In genomic region chr2:96538487-96539214, GRCh38 we compare ENCODE assay signal across 9 cellular contexts. TPM values are rescaled to one million over a fixed set of nuclear protein-coding genes. Genes with fewer than 3 reads are reported as not detected.
DNase-seq lines count a peak whose midpoint lies in the region; ATAC-seq and TF ChIP-seq lines count a peak whose summit lies in the region.
"Had no signal": no experiment of that assay in that cellular context is flagged by ENCODE, and none has a peak within 500 bp of the region (broad histone marks: within the 10 kb centered on the region; RNA-seq: fewer than 3 reads in every experiment).

No MANE protein-coding gene starts in this region.

- H3K4me3 ChIP-seq in AG04449 (ENCODE audit: low read depth, low read length) (peak overlapping the region; percentile 18), NB4 (ENCODE audit: low read depth, low read length) (peak overlapping the region; percentile 65), cardiac muscle cell (peak overlapping the region; percentile 94), tibial nerve (peak overlapping the region; percentile 89 to 100 (median 96))

- peak overlapping the region; percentile 69 for H3K4me3 Mint-ChIP-seq in progenitor cell of endocrine pancreas (ENCODE audit: low read depth)

- no peak for DNase-seq in AG04449 (ENCODE audit: low read depth, low spot score)
- DNase-seq in NB4 (ENCODE audit: low read depth): peak; percentile 46
- peak; percentile 81 for DNase-seq in activated gamma-delta T cell (lab: John Stamatoyannopoulos, UW)
- DNase-seq in cardiac muscle cell (ENCODE audit: low read depth in 1 of 2, low spot score in 1 of 2): peak; percentile 40 to 59
- no peak for DNase-seq in progenitor cell of endocrine pancreas (ENCODE audit: low spot score, unreplicated experiment)
- peak; percentile 86 to 88 for DNase-seq in tibial nerve (ENCODE audit: low spot score in 2 of 2)

- POLR2A ChIA-PET in AG04449 (lab: Yijun Ruan, JAX): interaction anchor here (1.1 kb wide), 1 partner anchor 9 kb away, joined by 4 read pairs; no protein-coding TSS in a partner anchor

- H3K9me3 Mint-ChIP-seq in progenitor cell of endocrine pancreas (ENCODE audit: low read depth): no peaks in the 10 kb centered on the region

- ATAC-seq in HG02588 (IDR thresholded peaks at IDR 0.05; ENCODE audit: unreplicated experiment) (no peak), HG02610 (IDR thresholded peaks at IDR 0.05; ENCODE audit: unreplicated experiment) (no peak)

- TF ChIP-seq POLR2A in NB4 (IDR thresholded peaks at IDR 0.05; ENCODE audit: extremely low read depth, insufficient read length): no peak
- TF ChIP-seq POLR2A in tibial nerve (IDR thresholded peaks at IDR 0.05): peak; percentile 39 to 63

- no peak overlapping the region for H3K27ac Mint-ChIP-seq in progenitor cell of endocrine pancreas

- H3K4me1 Mint-ChIP-seq in progenitor cell of endocrine pancreas (ENCODE audit: low read depth): peaks cover 6% of the 10 kb centered on the region

- H3K36me3 Mint-ChIP-seq in progenitor cell of endocrine pancreas (ENCODE audit: insufficient read depth): peaks cover 1% of the 10 kb centered on the region

- CTCF ChIA-PET in AG04449 (lab: Yijun Ruan, JAX): interaction anchor here (1.1 to 18.6 kb wide), 4 partner anchors 8 to 130 kb away, joined by 3 to 257 read pairs (median 4); no protein-coding TSS in a partner anchor

- no peak overlapping the region for H3K27ac ChIP-seq in cardiac muscle cell
- peak overlapping the region; percentile 99 to 100 (median 100) for H3K27ac ChIP-seq in tibial nerve

- H3K27me3 ChIP-seq in cardiac muscle cell: peaks cover 35% of the 10 kb centered on the region
- H3K27me3 ChIP-seq in tibial nerve: no peaks in the 10 kb centered on the region

- H3K36me3 ChIP-seq in cardiac muscle cell (no peaks in the 10 kb centered on the region), tibial nerve (peaks cover 0 to 8% (median 0%) of the 10 kb centered on the region in 3 donors)

- H3K9me3 ChIP-seq in cardiac muscle cell (ENCODE audit: low read depth) (no peaks in the 10 kb centered on the region), tibial nerve (no peaks in the 10 kb centered on the region)

- peaks cover 29% of the 10 kb centered on the region for H3K27me3 Mint-ChIP-seq in progenitor cell of endocrine pancreas

- H3K4me1 ChIP-seq in cardiac muscle cell (ENCODE audit: low read depth) (peaks cover 17% of the 10 kb centered on the region), tibial nerve (peaks cover 3 to 78% (median 37%) of the 10 kb centered on the region in 4 donors)

- TF ChIP-seq CTCF in AG04449 (IDR thresholded peaks at IDR 0.05; ENCODE audit: insufficient read depth, low read length, missing control alignments) (no peak), NB4 (IDR thresholded peaks at IDR 0.05; ENCODE audit: low read depth, low read length) (no peak), cardiac muscle cell (IDR thresholded peaks at IDR 0.05; ENCODE audit: low read depth, low read length) (no peak), progenitor cell of endocrine pancreas (IDR thresholded peaks at IDR 0.05; ENCODE audit: unreplicated experiment) (no peak), tibial nerve (IDR thresholded peaks at IDR 0.05) (no peak)

- TF ChIP-seq EP300 in tibial nerve (IDR thresholded peaks at IDR 0.05): peak; percentile 76 to 96

- 9 to 11% methylated on average over 24 of the region's 24 CpGs for WGBS in tibial nerve, 2 donors

RNA-seq across cellular contexts. Expression of gene ARID5A, which starts 2.1 kb away (rescaled TPM):
- total RNA-seq in cardiac muscle cell (7.6 and 8.4 TPM in 2 replicates), progenitor cell of endocrine pancreas (7.1 and 7.7 TPM in 2 replicates), tibial nerve (10 to 100 TPM; 23.8 to 56.4 (median 40.3) TPM)
- 7.8 and 8.3 TPM in 2 replicates for polyA plus RNA-seq in cardiac muscle cell

RNA-seq across cellular contexts. Expression of gene NEURL3, which starts 33.5 kb away (rescaled TPM):
- total RNA-seq in cardiac muscle cell (not detected in 2 replicates), progenitor cell of endocrine pancreas (0.78 and 0.86 TPM in 2 replicates), tibial nerve (1 to 10 TPM in 1 of 4 donors, not detected in 3; 1.5 TPM)
- not detected in 2 replicates for polyA plus RNA-seq in cardiac muscle cell
- polyA plus RNA-seq: keratinocyte had no signal

Comparison
In these comparisons a context has a peak if more than half of its experiments do, and no peak if none do; other contexts are left out.
1. DNase-seq: peak in NB4 (single experiment), activated gamma-delta T cell (single experiment), cardiac muscle cell (2 of 2) and tibial nerve (2 of 2); none in AG04449 (single experiment) and progenitor cell of endocrine pancreas (single experiment).
2. H3K4me3 ChIP-seq: peak in every context shown above with its lines; median percentile 96 in tibial nerve; 94 in cardiac muscle cell; 65 in NB4; 18 in AG04449.